Comparison of ENCODE assay signal across 8 cellular contexts in genomic region chr19:11924886-11925583, GRCh38.
A peak's percentile ranks its signal among the peaks of the same experiment; 100 is the strongest.
DNase-seq lines count a peak whose midpoint lies in the region; ATAC-seq and TF ChIP-seq lines count a peak whose summit lies in the region.

TSS of gene ZNF700 (plus strand) at chr19:11925107. CDS start at chr19:11925211, 104 bp downstream.

- H3K36me3 Mint-ChIP-seq in activated naive CD4-positive, alpha-beta T cell treated with anti-CD3 and anti-CD28 coated beads, Interleukin-2, amount 50 U/mL, for 24 hours: peaks cover 3% of the 10 kb centered on the region

- CTCF ChIA-PET in GM10248 (lab: Yijun Ruan, JAX): interaction anchor here (0.6 to 6.2 kb wide), 22 partner anchors 9 to 441 kb away, joined by 3 to 92 read pairs (median 11); partner anchors contain the start of genes ZNF136, ZNF20, ZNF433 and ZNF442

- no peaks in the 10 kb centered on the region for H3K27me3 Mint-ChIP-seq in activated naive CD4-positive, alpha-beta T cell treated with anti-CD3 and anti-CD28 coated beads, Interleukin-2, amount 50 U/mL, for 24 hours

- peak within 1 kb of the TSS; percentile 99 for H3K4me3 Mint-ChIP-seq in activated naive CD4-positive, alpha-beta T cell treated with anti-CD3 and anti-CD28 coated beads, Interleukin-2, amount 50 U/mL, for 24 hours

- H3K4me1 Mint-ChIP-seq in activated naive CD4-positive, alpha-beta T cell treated with anti-CD3 and anti-CD28 coated beads, Interleukin-2, amount 50 U/mL, for 24 hours: peaks cover 52% of the 10 kb centered on the region

- peak within 1 kb of the TSS; percentile 99 for H3K27ac Mint-ChIP-seq in activated naive CD4-positive, alpha-beta T cell treated with anti-CD3 and anti-CD28 coated beads, Interleukin-2, amount 50 U/mL, for 24 hours

- TF ChIP-seq CTCF in GM10248 (IDR thresholded peaks at IDR 0.05; ENCODE audit: control extremely low read depth, extremely low read depth, low read depth, missing control alignments): no peak

- peak; percentile 94 for DNase-seq in GM10248 (ENCODE audit: extremely low spot score)
- DNase-seq in NCI-H1092 (lab: John Stamatoyannopoulos, UW): peak; percentile 94
- peak; percentile 96 for DNase-seq in globus pallidus (ENCODE audit: low spot score)
- peak; percentile 60 to 97 (median 88) for DNase-seq in nucleus accumbens (lab: John Stamatoyannopoulos, UW)
- peak; percentile 97 for DNase-seq in superior temporal gyrus (ENCODE audit: extremely low spot score)

- POLR2A ChIA-PET in GM10248 (lab: Yijun Ruan, JAX): interaction anchor here (0.5 to 2.2 kb wide), 12 partner anchors 40 to 866 kb away, joined by 3 to 10 read pairs (median 7); partner anchors contain the start of genes JUNB, PRKCSH, ZNF440 and ZNF763

- ATAC-seq in HG02610 (IDR thresholded peaks at IDR 0.05; ENCODE audit: unreplicated experiment) (peak; percentile 84), SK-N-SH treated with all-trans-retinoic acid at 6 μM for 48 hours (peak; percentile 96)

- H3K9me3 Mint-ChIP-seq in activated naive CD4-positive, alpha-beta T cell treated with anti-CD3 and anti-CD28 coated beads, Interleukin-2, amount 50 U/mL, for 24 hours: no peaks in the 10 kb centered on the region

TF ChIP-seq in SK-N-SH treated with all-trans-retinoic acid at 6 μM for 48 hours, 23 proteins besides CTCF, POLR2A, EP300 and RAD21:
- TF ChIP-seq ESRRG (CRISPR knock-in tag; IDR thresholded peaks at IDR 0.05) (no peak), TOX (CRISPR knock-in tag; IDR thresholded peaks at IDR 0.05; ENCODE audit: borderline replicate concordance) (no peak), CSDC2 (CRISPR knock-in tag; IDR thresholded peaks at IDR 0.05) (no peak), PPARA (CRISPR knock-in tag; IDR thresholded peaks at IDR 0.05; ENCODE audit: borderline replicate concordance) (no peak), ZNF8 (CRISPR knock-in tag; IDR thresholded peaks at IDR 0.05) (no peak), BACH2 (CRISPR knock-in tag; IDR thresholded peaks at IDR 0.05; ENCODE audit: borderline replicate concordance) (no peak), ISL1 (CRISPR knock-in tag; IDR thresholded peaks at IDR 0.05) (no peak), ZFP30 (CRISPR knock-in tag; IDR thresholded peaks at IDR 0.05) (no peak), PATZ1 (CRISPR knock-in tag; IDR thresholded peaks at IDR 0.05; ENCODE audit: borderline replicate concordance) (no peak), ZNF70 (CRISPR knock-in tag; IDR thresholded peaks at IDR 0.05) (no peak), CSRNP3 (CRISPR knock-in tag; IDR thresholded peaks at IDR 0.05) (no peak), SNAI2 (CRISPR knock-in tag; IDR thresholded peaks at IDR 0.05) (no peak)

Comparison
In these comparisons a context has a peak if more than half of its experiments do, and no peak if none do; other contexts are left out.
1. Peak in every context shown above with its lines: DNase-seq and ATAC-seq.